Comparison of ENCODE assay signal across 20 cellular contexts in genomic region chr2:188399159-188399558, GRCh38.
DNase-seq lines count a peak whose midpoint lies in the region; ATAC-seq, FAIRE-seq and TF ChIP-seq lines count a peak whose summit lies in the region.
"Had no signal": no experiment of that assay in that cellular context is flagged by ENCODE, and none has a peak within 500 bp of the region (broad histone marks: within the 10 kb centered on the region; RNA-seq: fewer than 3 reads in every experiment).

No MANE protein-coding gene starts in this region.

- H3F3A ChIP-seq in GM23248 (ENCODE audit: insufficient read depth), result no peaks in the 10 kb centered on the region

- no peaks in the 10 kb centered on the region for H3K27me3 Mint-ChIP-seq in osteocyte (ENCODE audit: unreplicated experiment)
- H3K27me3 Mint-ChIP-seq: activated CD4-positive, alpha-beta T cell treated with anti-CD3 and anti-CD28 coated beads, Interleukin-2, amount 10 ng/mL, durations not matched to agents 7 days and 5 days; activated naive CD8-positive, alpha-beta T cell treated with anti-CD3 and anti-CD28 coated beads, Interleukin-2, amount 10 ng/mL, durations not matched to agents 7 days and 5 days; activated T-cell treated with anti-CD3 and anti-CD28 coated beads, Interleukin-2, amount 50 U/mL, for 24 hours had no signal

- H3K4me2 ChIP-seq in GM23248 (ENCODE audit: unreplicated experiment), result no peak overlapping the region
- H3K4me2 ChIP-seq: BLaER1 treated with 17β-estradiol and CSF1 and Interleukin-3, amounts not matched to agents 10 nM and 100 nM had no signal

- DNase-seq in GM23248 (peak; percentile 42), RCC 7860 (ENCODE audit: low spot score) (peak; percentile 76), epithelial cell of proximal tubule (ENCODE audit: low read depth) (peak; percentile 67), osteocyte (ENCODE audit: extremely low spot score, unreplicated experiment) (no peak), Peyer's patch (no peak), cardiac septum (ENCODE audit: low spot score) (no peak), NCI-H2107 treated with DMSO at 0.1 percent for 48 hours (lab: John Stamatoyannopoulos, UW; ENCODE audit: unreplicated experiment) (no peak)
- DNase-seq: activated CD4-positive, alpha-beta T cell treated with anti-CD3 and anti-CD28 coated beads, Interleukin-2, amount 10 ng/mL, durations not matched to agents 7 days and 5 days; activated naive CD8-positive, alpha-beta T cell treated with anti-CD3 and anti-CD28 coated beads, Interleukin-2, amount 10 ng/mL, durations not matched to agents 7 days and 5 days; activated T-cell treated with anti-CD3 and anti-CD28 coated beads, Interleukin-2, amount 50 U/mL, for 24 hours; cerebellar nuclear complex; DMS79 treated with DMSO at 0.1 percent for 48 hours; heart left ventricle; NCI-H2029; stimulated activated naive CD4-positive, alpha-beta T cell; upper lobe of right lung had no signal

- TF ChIP-seq CTCF in epithelial cell of proximal tubule (conservative IDR thresholded peaks at IDR 0.05; ENCODE audit: low read depth, low read length), result no peak
- no peak for TF ChIP-seq CTCF in osteocyte (IDR thresholded peaks at IDR 0.05)
- no peak for TF ChIP-seq CTCF in Peyer's patch (IDR thresholded peaks at IDR 0.05)

- H3K4me3 ChIP-seq in GM23248 (no peak overlapping the region), epithelial cell of proximal tubule (ENCODE audit: low read depth, low read length) (no peak overlapping the region), Peyer's patch (no peak overlapping the region)
- H3K4me3 ChIP-seq: BLaER1 treated with 17β-estradiol and CSF1 and Interleukin-3, amounts not matched to agents 10 nM and 100 nM; heart left ventricle; skin epidermis; upper lobe of right lung had no signal

- H3K9me2 ChIP-seq in GM23248 (ENCODE audit: insufficient read depth), result no peaks in the 10 kb centered on the region

- no peak overlapping the region for H3K27ac ChIP-seq in GM23248
- H3K27ac ChIP-seq in Peyer's patch, result no peak overlapping the region
- H3K27ac ChIP-seq: BLaER1 treated with 17β-estradiol and CSF1 and Interleukin-3, amounts not matched to agents 10 nM and 100 nM; heart left ventricle; RWPE1; skin epidermis; upper lobe of right lung had no signal

- no peak overlapping the region for H2AFZ ChIP-seq in GM23248

- peak overlapping the region; percentile 42 for H3K27ac Mint-ChIP-seq in osteocyte (ENCODE audit: unreplicated experiment)
- H3K27ac Mint-ChIP-seq: activated CD4-positive, alpha-beta T cell treated with anti-CD3 and anti-CD28 coated beads, Interleukin-2, amount 10 ng/mL, durations not matched to agents 7 days and 5 days; activated naive CD8-positive, alpha-beta T cell treated with anti-CD3 and anti-CD28 coated beads, Interleukin-2, amount 10 ng/mL, durations not matched to agents 7 days and 5 days; activated T-cell treated with anti-CD3 and anti-CD28 coated beads, Interleukin-2, amount 50 U/mL, for 24 hours had no signal

- 84 to 90% methylated on average over 3 of the region's 3 CpGs for WGBS in GM23248 (ENCODE audit: low coverage in 1 of 2, low lambda C conversion rate in 2 of 2, missing lambda C conversion rate in 2 of 2), 2 experiments

- H3K4me1 ChIP-seq in GM23248 (ENCODE audit: insufficient read depth) (no peaks in the 10 kb centered on the region), Peyer's patch (no peaks in the 10 kb centered on the region)
- H3K4me1 ChIP-seq: BLaER1 treated with 17β-estradiol and CSF1 and Interleukin-3, amounts not matched to agents 10 nM and 100 nM; heart left ventricle; upper lobe of right lung had no signal

- H3K36me3 ChIP-seq in GM23248 (ENCODE audit: low read depth), result no peaks in the 10 kb centered on the region
- no peaks in the 10 kb centered on the region for H3K36me3 ChIP-seq in Peyer's patch
- H3K36me3 ChIP-seq: BLaER1 treated with 17β-estradiol and CSF1 and Interleukin-3, amounts not matched to agents 10 nM and 100 nM; heart left ventricle; upper lobe of right lung had no signal

- H4K20me1 ChIP-seq in GM23248 (ENCODE audit: insufficient read depth), result no peaks in the 10 kb centered on the region
- H4K20me1 ChIP-seq: BLaER1 treated with 17β-estradiol and CSF1 and Interleukin-3, amounts not matched to agents 10 nM and 100 nM had no signal

- peaks cover 8% of the 10 kb centered on the region for H3K9me3 Mint-ChIP-seq in osteocyte (ENCODE audit: unreplicated experiment)
- H3K9me3 Mint-ChIP-seq: activated CD4-positive, alpha-beta T cell treated with anti-CD3 and anti-CD28 coated beads, Interleukin-2, amount 10 ng/mL, durations not matched to agents 7 days and 5 days; activated naive CD8-positive, alpha-beta T cell treated with anti-CD3 and anti-CD28 coated beads, Interleukin-2, amount 10 ng/mL, durations not matched to agents 7 days and 5 days; activated T-cell treated with anti-CD3 and anti-CD28 coated beads, Interleukin-2, amount 50 U/mL, for 24 hours had no signal

- H3K9ac ChIP-seq in GM23248, result no peak overlapping the region
- H3K9ac ChIP-seq: BLaER1 treated with 17β-estradiol and CSF1 and Interleukin-3, amounts not matched to agents 10 nM and 100 nM had no signal

- peaks cover 12% of the 10 kb centered on the region for H3K36me3 Mint-ChIP-seq in osteocyte (ENCODE audit: unreplicated experiment)
- H3K36me3 Mint-ChIP-seq: activated naive CD8-positive, alpha-beta T cell treated with anti-CD3 and anti-CD28 coated beads, Interleukin-2, amount 10 ng/mL, durations not matched to agents 7 days and 5 days had no signal

- H3K79me2 ChIP-seq in GM23248 (ENCODE audit: insufficient read depth), result no peaks in the 10 kb centered on the region

- in situ Hi-C loops in GM23248 (cut with MboI), result no loop called here

- no peak for ATAC-seq in HG02870 (IDR thresholded peaks at IDR 0.05; ENCODE audit: unreplicated experiment)
- ATAC-seq: heart left ventricle, upper lobe of right lung had no signal

- FAIRE-seq in RCC 7860 (lab: Jason Lieb, UNC), result peak; percentile 95

- H3K9me3 ChIP-seq in GM23248 (ENCODE audit: low read depth) (no peaks in the 10 kb centered on the region), Peyer's patch (no peaks in the 10 kb centered on the region)
- H3K9me3 ChIP-seq: upper lobe of right lung had no signal

- intact Hi-C loops in cardiac septum (cut with DNase I), result no loop called here

- peaks cover 18% of the 10 kb centered on the region for H3K4me1 Mint-ChIP-seq in osteocyte (ENCODE audit: unreplicated experiment)
- H3K4me1 Mint-ChIP-seq: activated CD4-positive, alpha-beta T cell treated with anti-CD3 and anti-CD28 coated beads, Interleukin-2, amount 10 ng/mL, durations not matched to agents 7 days and 5 days; activated naive CD8-positive, alpha-beta T cell treated with anti-CD3 and anti-CD28 coated beads, Interleukin-2, amount 10 ng/mL, durations not matched to agents 7 days and 5 days had no signal

- H3K27me3 ChIP-seq in GM23248 (replicated peaks; ENCODE audit: insufficient read depth) (no peaks in the 10 kb centered on the region), Peyer's patch (no peaks in the 10 kb centered on the region)
- H3K27me3 ChIP-seq: BLaER1 treated with 17β-estradiol and CSF1 and Interleukin-3, amounts not matched to agents 10 nM and 100 nM; heart left ventricle; upper lobe of right lung had no signal

- H3K4me3 Mint-ChIP-seq in osteocyte (ENCODE audit: unreplicated experiment), result no peak overlapping the region
- H3K4me3 Mint-ChIP-seq: activated CD4-positive, alpha-beta T cell treated with anti-CD3 and anti-CD28 coated beads, Interleukin-2, amount 10 ng/mL, durations not matched to agents 7 days and 5 days; activated naive CD8-positive, alpha-beta T cell treated with anti-CD3 and anti-CD28 coated beads, Interleukin-2, amount 10 ng/mL, durations not matched to agents 7 days and 5 days; activated T-cell treated with anti-CD3 and anti-CD28 coated beads, Interleukin-2, amount 50 U/mL, for 24 hours had no signal

- no peak for TF ChIP-seq POLR2A in Peyer's patch (IDR thresholded peaks at IDR 0.05)

Comparison
In these comparisons a context has a peak if more than half of its experiments do, and no peak if none do; other contexts are left out.
1. DNase-seq: peak in GM23248 (single experiment), RCC 7860 (single experiment) and epithelial cell of proximal tubule (single experiment); none in osteocyte (single experiment), Peyer's patch (0 of 3), cardiac septum (single experiment) and NCI-H2107 treated with DMSO at 0.1 percent for 48 hours (single experiment).